In genomic region chr14:85391892-85392291, GRCh38 we compare ENCODE assay signal across 19 cellular contexts.
A peak's percentile ranks its signal among the peaks of the same experiment; 100 is the strongest.
DNase-seq lines count a peak whose midpoint lies in the region; ATAC-seq and TF ChIP-seq lines count a peak whose summit lies in the region.
"Had no signal": no experiment of that assay in that cellular context is flagged by ENCODE, and none has a peak within 500 bp of the region (broad histone marks: within the 10 kb centered on the region; RNA-seq: fewer than 3 reads in every experiment).

No MANE protein-coding gene starts in this region.

- no peaks in the 10 kb centered on the region for H3K36me3 Mint-ChIP-seq in activated naive CD8-positive, alpha-beta T cell treated with anti-CD3 and anti-CD28 coated beads for 36 hours
- H3K36me3 Mint-ChIP-seq in activated naive CD8-positive, alpha-beta T cell treated with anti-CD3 and anti-CD28 coated beads, Interleukin-2, amount 50 U/mL, for 24 hours (ENCODE audit: low read depth): no peaks in the 10 kb centered on the region
- H3K36me3 Mint-ChIP-seq in activated CD8-positive, alpha-beta T cell treated with anti-CD3 and anti-CD28 coated beads for 36 hours (ENCODE audit: low read depth): no peaks in the 10 kb centered on the region
- H3K36me3 Mint-ChIP-seq in immature natural killer cell: peaks cover 0 to 5% (median 0%) of the 10 kb centered on the region in 3 donors
- no peaks in the 10 kb centered on the region for H3K36me3 Mint-ChIP-seq in natural killer cell treated with Interleukin-12 subunit alpha and Interleukin-12 subunit beta and Interleukin-15 and Interleukin-18, amount 100 ng/mL, for 72 hours
- H3K36me3 Mint-ChIP-seq: CD8-positive, alpha-beta T cell had no signal

- H3K27me3 Mint-ChIP-seq in activated naive CD8-positive, alpha-beta T cell treated with anti-CD3 and anti-CD28 coated beads for 36 hours: no peaks in the 10 kb centered on the region
- H3K27me3 Mint-ChIP-seq in activated naive CD8-positive, alpha-beta T cell treated with anti-CD3 and anti-CD28 coated beads, Interleukin-2, amount 50 U/mL, for 24 hours: no peaks in the 10 kb centered on the region
- H3K27me3 Mint-ChIP-seq in activated CD8-positive, alpha-beta T cell treated with anti-CD3 and anti-CD28 coated beads for 36 hours: no peaks in the 10 kb centered on the region
- no peaks in the 10 kb centered on the region for H3K27me3 Mint-ChIP-seq in immature natural killer cell (ENCODE audit: low read depth in 3 of 3)
- no peaks in the 10 kb centered on the region for H3K27me3 Mint-ChIP-seq in natural killer cell treated with Interleukin-12 subunit alpha and Interleukin-12 subunit beta and Interleukin-15 and Interleukin-18, amount 100 ng/mL, for 72 hours
- H3K27me3 Mint-ChIP-seq: B cell; CD4-positive, alpha-beta T cell had no signal

- H3K9me3 Mint-ChIP-seq in activated naive CD8-positive, alpha-beta T cell treated with anti-CD3 and anti-CD28 coated beads for 36 hours: no peaks in the 10 kb centered on the region
- H3K9me3 Mint-ChIP-seq in activated naive CD8-positive, alpha-beta T cell treated with anti-CD3 and anti-CD28 coated beads, Interleukin-2, amount 50 U/mL, for 24 hours: peaks cover 4% of the 10 kb centered on the region
- H3K9me3 Mint-ChIP-seq in activated CD8-positive, alpha-beta T cell treated with anti-CD3 and anti-CD28 coated beads for 36 hours: no peaks in the 10 kb centered on the region
- no peaks in the 10 kb centered on the region for H3K9me3 Mint-ChIP-seq in immature natural killer cell
- peaks cover 3% of the 10 kb centered on the region for H3K9me3 Mint-ChIP-seq in natural killer cell treated with Interleukin-12 subunit alpha and Interleukin-12 subunit beta and Interleukin-15 and Interleukin-18, amount 100 ng/mL, for 72 hours
- H3K9me3 Mint-ChIP-seq: CD8-positive, alpha-beta T cell had no signal

- TF ChIP-seq CTCF in activated CD8-positive, alpha-beta T cell treated with anti-CD3 and anti-CD28 coated beads for 36 hours (IDR thresholded peaks at IDR 0.05): no peak

- no peak overlapping the region for H3K4me3 Mint-ChIP-seq in activated naive CD8-positive, alpha-beta T cell treated with anti-CD3 and anti-CD28 coated beads for 36 hours
- no peak overlapping the region for H3K4me3 Mint-ChIP-seq in activated naive CD8-positive, alpha-beta T cell treated with anti-CD3 and anti-CD28 coated beads, Interleukin-2, amount 50 U/mL, for 24 hours
- no peak overlapping the region for H3K4me3 Mint-ChIP-seq in activated CD8-positive, alpha-beta T cell treated with anti-CD3 and anti-CD28 coated beads for 36 hours
- H3K4me3 Mint-ChIP-seq in immature natural killer cell: peak overlapping the region in 3 of 5 donors; percentile 2 to 41 (median 41)
- peak overlapping the region; percentile 57 for H3K4me3 Mint-ChIP-seq in natural killer cell treated with Interleukin-12 subunit alpha and Interleukin-12 subunit beta and Interleukin-15 and Interleukin-18, amount 100 ng/mL, for 72 hours
- H3K4me3 Mint-ChIP-seq: B cell; CD4-positive, alpha-beta T cell; CD8-positive, alpha-beta T cell had no signal

- intact Hi-C loops in activated CD8-positive, alpha-beta T cell treated with anti-CD3 and anti-CD28 coated beads for 36 hours (cut with micrococcal nuclease): no loop called here

- no peak for ATAC-seq in activated naive CD8-positive, alpha-beta T cell treated with anti-CD3 and anti-CD28 coated beads, Interleukin-2, amount 50 U/mL, for 24 hours
- ATAC-seq in activated CD8-positive, alpha-beta T cell treated with anti-CD3 and anti-CD28 coated beads for 36 hours: no peak
- ATAC-seq in natural killer cell treated with Interleukin-12 subunit alpha and Interleukin-12 subunit beta and Interleukin-15 and Interleukin-18, amount 100 ng/mL, for 72 hours: peak; percentile 38 to 85
- ATAC-seq in HG03280 (IDR thresholded peaks at IDR 0.05; ENCODE audit: unreplicated experiment): no peak
- ATAC-seq: A549; CD8-positive, alpha-beta T cell; GM12878 had no signal

- peak; percentile 0 for DNase-seq in activated naive CD8-positive, alpha-beta T cell treated with anti-CD3 and anti-CD28 coated beads for 36 hours
- no peak for DNase-seq in activated naive CD8-positive, alpha-beta T cell treated with anti-CD3 and anti-CD28 coated beads, Interleukin-2, amount 50 U/mL, for 24 hours
- peak; percentile 10 for DNase-seq in activated CD8-positive, alpha-beta T cell treated with anti-CD3 and anti-CD28 coated beads for 36 hours
- DNase-seq in immature natural killer cell (no peak), NCI-H2029 (lab: John Stamatoyannopoulos, UW) (no peak), NK-92 (lab: John Stamatoyannopoulos, UW; ENCODE audit: unreplicated experiment) (no peak)
- DNase-seq in natural killer cell treated with Interleukin-12 subunit alpha and Interleukin-12 subunit beta and Interleukin-15 and Interleukin-18, amount 100 ng/mL, for 72 hours (ENCODE audit: low spot score): peak; percentile 74
- DNase-seq: AML-193; Caco-2; Calu3; CD4-positive, alpha-beta T cell; CD8-positive, alpha-beta T cell; DMS79 treated with DMSO at 0.1 percent for 48 hours; EL; GDM1 had no signal

- POLR2A ChIA-PET in activated CD8-positive, alpha-beta T cell treated with anti-CD3 and anti-CD28 coated beads for 36 hours (lab: Charles Lee): no interaction called here

- CTCF ChIA-PET in activated CD8-positive, alpha-beta T cell treated with anti-CD3 and anti-CD28 coated beads for 36 hours (lab: Charles Lee): no interaction called here

- no peak overlapping the region for H3K27ac Mint-ChIP-seq in activated naive CD8-positive, alpha-beta T cell treated with anti-CD3 and anti-CD28 coated beads for 36 hours
- H3K27ac Mint-ChIP-seq in activated naive CD8-positive, alpha-beta T cell treated with anti-CD3 and anti-CD28 coated beads, Interleukin-2, amount 50 U/mL, for 24 hours: no peak overlapping the region
- no peak overlapping the region for H3K27ac Mint-ChIP-seq in activated CD8-positive, alpha-beta T cell treated with anti-CD3 and anti-CD28 coated beads for 36 hours
- H3K27ac Mint-ChIP-seq in immature natural killer cell: peak overlapping the region in 2 of 6 donors; percentile 40 to 45
- H3K27ac Mint-ChIP-seq in natural killer cell treated with Interleukin-12 subunit alpha and Interleukin-12 subunit beta and Interleukin-15 and Interleukin-18, amount 100 ng/mL, for 72 hours: peak overlapping the region; percentile 76 to 91
- H3K27ac Mint-ChIP-seq: B cell; CD4-positive, alpha-beta T cell; CD8-positive, alpha-beta T cell had no signal

- no peaks in the 10 kb centered on the region for H3K4me1 Mint-ChIP-seq in activated naive CD8-positive, alpha-beta T cell treated with anti-CD3 and anti-CD28 coated beads for 36 hours
- H3K4me1 Mint-ChIP-seq in activated naive CD8-positive, alpha-beta T cell treated with anti-CD3 and anti-CD28 coated beads, Interleukin-2, amount 50 U/mL, for 24 hours: no peaks in the 10 kb centered on the region
- H3K4me1 Mint-ChIP-seq in activated CD8-positive, alpha-beta T cell treated with anti-CD3 and anti-CD28 coated beads for 36 hours (ENCODE audit: low read depth): no peaks in the 10 kb centered on the region
- H3K4me1 Mint-ChIP-seq in immature natural killer cell: peaks cover 19 to 20% of the 10 kb centered on the region in 2 donors
- peaks cover 5 to 15% of the 10 kb centered on the region in 2 donors for H3K4me1 Mint-ChIP-seq in natural killer cell treated with Interleukin-12 subunit alpha and Interleukin-12 subunit beta and Interleukin-15 and Interleukin-18, amount 100 ng/mL, for 72 hours (ENCODE audit: low read depth in 2 of 2)
- H3K4me1 Mint-ChIP-seq: B cell had no signal

Comparison
In these comparisons a context has a peak if more than half of its experiments do, and no peak if none do; other contexts are left out.
1. DNase-seq: peak in activated naive CD8-positive, alpha-beta T cell treated with anti-CD3 and anti-CD28 coated beads for 36 hours (single experiment), activated CD8-positive, alpha-beta T cell treated with anti-CD3 and anti-CD28 coated beads for 36 hours (single experiment) and natural killer cell treated with Interleukin-12 subunit alpha and Interleukin-12 subunit beta and Interleukin-15 and Interleukin-18, amount 100 ng/mL, for 72 hours (single experiment); none in activated naive CD8-positive, alpha-beta T cell treated with anti-CD3 and anti-CD28 coated beads, Interleukin-2, amount 50 U/mL, for 24 hours (single experiment), immature natural killer cell (0 of 3), NCI-H2029 (single experiment) and NK-92 (single experiment).
2. H3K27ac Mint-ChIP-seq: peak in natural killer cell treated with Interleukin-12 subunit alpha and Interleukin-12 subunit beta and Interleukin-15 and Interleukin-18, amount 100 ng/mL, for 72 hours (2 of 2); none in activated naive CD8-positive, alpha-beta T cell treated with anti-CD3 and anti-CD28 coated beads for 36 hours (single experiment), activated naive CD8-positive, alpha-beta T cell treated with anti-CD3 and anti-CD28 coated beads, Interleukin-2, amount 50 U/mL, for 24 hours (single experiment) and activated CD8-positive, alpha-beta T cell treated with anti-CD3 and anti-CD28 coated beads for 36 hours (single experiment).
3. H3K4me3 Mint-ChIP-seq: peak in immature natural killer cell (3 of 5) and natural killer cell treated with Interleukin-12 subunit alpha and Interleukin-12 subunit beta and Interleukin-15 and Interleukin-18, amount 100 ng/mL, for 72 hours (single experiment); none in activated naive CD8-positive, alpha-beta T cell treated with anti-CD3 and anti-CD28 coated beads for 36 hours (single experiment), activated naive CD8-positive, alpha-beta T cell treated with anti-CD3 and anti-CD28 coated beads, Interleukin-2, amount 50 U/mL, for 24 hours (single experiment) and activated CD8-positive, alpha-beta T cell treated with anti-CD3 and anti-CD28 coated beads for 36 hours (single experiment).
4. ATAC-seq: peak in natural killer cell treated with Interleukin-12 subunit alpha and Interleukin-12 subunit beta and Interleukin-15 and Interleukin-18, amount 100 ng/mL, for 72 hours (2 of 2); none in activated naive CD8-positive, alpha-beta T cell treated with anti-CD3 and anti-CD28 coated beads, Interleukin-2, amount 50 U/mL, for 24 hours (single experiment), activated CD8-positive, alpha-beta T cell treated with anti-CD3 and anti-CD28 coated beads for 36 hours (single experiment) and HG03280 (single experiment).